2 cellular contexts compared by ENCODE assay signal in genomic region chr5:93425102-93425501, GRCh38.
TF ChIP-seq lines count a peak whose summit lies in the region.

No MANE protein-coding gene starts in this region.

TF ChIP-seq in IMR-90, 13 proteins besides CTCF, POLR2A, EP300 and RAD21:
- TF ChIP-seq ELK1 (IDR thresholded peaks at IDR 0.05; ENCODE audit: borderline replicate concordance, low read depth, low read length) (no peak), BHLHE40 (IDR thresholded peaks at IDR 0.05; ENCODE audit: low read depth, low read length) (no peak), RFX5 (IDR thresholded peaks at IDR 0.05; ENCODE audit: low read depth, low read length) (no peak), MAFK (IDR thresholded peaks at IDR 0.05; ENCODE audit: low read depth, low read length) (no peak), MXI1 (IDR thresholded peaks at IDR 0.05; ENCODE audit: borderline replicate concordance, low read depth, low read length) (no peak), SMC3 (IDR thresholded peaks at IDR 0.05; ENCODE audit: low read depth, low read length) (no peak), NFE2L2 (IDR thresholded peaks at IDR 0.05; ENCODE audit: low read depth, low read length) (no peak)

TF ChIP-seq in H1, 55 proteins besides CTCF, POLR2A, EP300 and RAD21:
- TF ChIP-seq, protein P1, sequence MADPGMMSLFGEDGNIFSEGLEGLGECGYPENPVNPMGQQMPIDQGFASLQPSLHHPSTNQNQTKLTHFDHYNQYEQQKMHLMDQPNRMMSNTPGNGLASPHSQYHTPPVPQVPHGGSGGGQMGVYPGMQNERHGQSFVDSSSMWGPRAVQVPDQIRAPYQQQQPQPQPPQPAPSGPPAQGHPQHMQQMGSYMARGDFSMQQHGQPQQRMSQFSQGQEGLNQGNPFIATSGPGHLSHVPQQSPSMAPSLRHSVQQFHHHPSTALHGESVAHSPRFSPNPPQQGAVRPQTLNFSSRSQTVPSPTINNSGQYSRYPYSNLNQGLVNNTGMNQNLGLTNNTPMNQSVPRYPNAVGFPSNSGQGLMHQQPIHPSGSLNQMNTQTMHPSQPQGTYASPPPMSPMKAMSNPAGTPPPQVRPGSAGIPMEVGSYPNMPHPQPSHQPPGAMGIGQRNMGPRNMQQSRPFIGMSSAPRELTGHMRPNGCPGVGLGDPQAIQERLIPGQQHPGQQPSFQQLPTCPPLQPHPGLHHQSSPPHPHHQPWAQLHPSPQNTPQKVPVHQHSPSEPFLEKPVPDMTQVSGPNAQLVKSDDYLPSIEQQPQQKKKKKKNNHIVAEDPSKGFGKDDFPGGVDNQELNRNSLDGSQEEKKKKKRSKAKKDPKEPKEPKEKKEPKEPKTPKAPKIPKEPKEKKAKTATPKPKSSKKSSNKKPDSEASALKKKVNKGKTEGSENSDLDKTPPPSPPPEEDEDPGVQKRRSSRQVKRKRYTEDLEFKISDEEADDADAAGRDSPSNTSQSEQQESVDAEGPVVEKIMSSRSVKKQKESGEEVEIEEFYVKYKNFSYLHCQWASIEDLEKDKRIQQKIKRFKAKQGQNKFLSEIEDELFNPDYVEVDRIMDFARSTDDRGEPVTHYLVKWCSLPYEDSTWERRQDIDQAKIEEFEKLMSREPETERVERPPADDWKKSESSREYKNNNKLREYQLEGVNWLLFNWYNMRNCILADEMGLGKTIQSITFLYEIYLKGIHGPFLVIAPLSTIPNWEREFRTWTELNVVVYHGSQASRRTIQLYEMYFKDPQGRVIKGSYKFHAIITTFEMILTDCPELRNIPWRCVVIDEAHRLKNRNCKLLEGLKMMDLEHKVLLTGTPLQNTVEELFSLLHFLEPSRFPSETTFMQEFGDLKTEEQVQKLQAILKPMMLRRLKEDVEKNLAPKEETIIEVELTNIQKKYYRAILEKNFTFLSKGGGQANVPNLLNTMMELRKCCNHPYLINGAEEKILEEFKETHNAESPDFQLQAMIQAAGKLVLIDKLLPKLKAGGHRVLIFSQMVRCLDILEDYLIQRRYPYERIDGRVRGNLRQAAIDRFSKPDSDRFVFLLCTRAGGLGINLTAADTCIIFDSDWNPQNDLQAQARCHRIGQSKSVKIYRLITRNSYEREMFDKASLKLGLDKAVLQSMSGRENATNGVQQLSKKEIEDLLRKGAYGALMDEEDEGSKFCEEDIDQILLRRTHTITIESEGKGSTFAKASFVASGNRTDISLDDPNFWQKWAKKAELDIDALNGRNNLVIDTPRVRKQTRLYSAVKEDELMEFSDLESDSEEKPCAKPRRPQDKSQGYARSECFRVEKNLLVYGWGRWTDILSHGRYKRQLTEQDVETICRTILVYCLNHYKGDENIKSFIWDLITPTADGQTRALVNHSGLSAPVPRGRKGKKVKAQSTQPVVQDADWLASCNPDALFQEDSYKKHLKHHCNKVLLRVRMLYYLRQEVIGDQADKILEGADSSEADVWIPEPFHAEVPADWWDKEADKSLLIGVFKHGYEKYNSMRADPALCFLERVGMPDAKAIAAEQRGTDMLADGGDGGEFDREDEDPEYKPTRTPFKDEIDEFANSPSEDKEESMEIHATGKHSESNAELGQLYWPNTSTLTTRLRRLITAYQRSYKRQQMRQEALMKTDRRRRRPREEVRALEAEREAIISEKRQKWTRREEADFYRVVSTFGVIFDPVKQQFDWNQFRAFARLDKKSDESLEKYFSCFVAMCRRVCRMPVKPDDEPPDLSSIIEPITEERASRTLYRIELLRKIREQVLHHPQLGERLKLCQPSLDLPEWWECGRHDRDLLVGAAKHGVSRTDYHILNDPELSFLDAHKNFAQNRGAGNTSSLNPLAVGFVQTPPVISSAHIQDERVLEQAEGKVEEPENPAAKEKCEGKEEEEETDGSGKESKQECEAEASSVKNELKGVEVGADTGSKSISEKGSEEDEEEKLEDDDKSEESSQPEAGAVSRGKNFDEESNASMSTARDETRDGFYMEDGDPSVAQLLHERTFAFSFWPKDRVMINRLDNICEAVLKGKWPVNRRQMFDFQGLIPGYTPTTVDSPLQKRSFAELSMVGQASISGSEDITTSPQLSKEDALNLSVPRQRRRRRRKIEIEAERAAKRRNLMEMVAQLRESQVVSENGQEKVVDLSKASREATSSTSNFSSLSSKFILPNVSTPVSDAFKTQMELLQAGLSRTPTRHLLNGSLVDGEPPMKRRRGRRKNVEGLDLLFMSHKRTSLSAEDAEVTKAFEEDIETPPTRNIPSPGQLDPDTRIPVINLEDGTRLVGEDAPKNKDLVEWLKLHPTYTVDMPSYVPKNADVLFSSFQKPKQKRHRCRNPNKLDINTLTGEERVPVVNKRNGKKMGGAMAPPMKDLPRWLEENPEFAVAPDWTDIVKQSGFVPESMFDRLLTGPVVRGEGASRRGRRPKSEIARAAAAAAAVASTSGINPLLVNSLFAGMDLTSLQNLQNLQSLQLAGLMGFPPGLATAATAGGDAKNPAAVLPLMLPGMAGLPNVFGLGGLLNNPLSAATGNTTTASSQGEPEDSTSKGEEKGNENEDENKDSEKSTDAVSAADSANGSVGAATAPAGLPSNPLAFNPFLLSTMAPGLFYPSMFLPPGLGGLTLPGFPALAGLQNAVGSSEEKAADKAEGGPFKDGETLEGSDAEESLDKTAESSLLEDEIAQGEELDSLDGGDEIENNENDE (IDR thresholded peaks at IDR 0.05; ENCODE audit: insufficient replicate concordance, low read length) = no peak
- TF ChIP-seq TBP (IDR thresholded peaks at IDR 0.05; ENCODE audit: low read depth, low read length) = no peak
- no peak for TF ChIP-seq CBX5 (IDR thresholded peaks at IDR 0.05; ENCODE audit: low read depth, low read length)
- TF ChIP-seq, protein P2, sequence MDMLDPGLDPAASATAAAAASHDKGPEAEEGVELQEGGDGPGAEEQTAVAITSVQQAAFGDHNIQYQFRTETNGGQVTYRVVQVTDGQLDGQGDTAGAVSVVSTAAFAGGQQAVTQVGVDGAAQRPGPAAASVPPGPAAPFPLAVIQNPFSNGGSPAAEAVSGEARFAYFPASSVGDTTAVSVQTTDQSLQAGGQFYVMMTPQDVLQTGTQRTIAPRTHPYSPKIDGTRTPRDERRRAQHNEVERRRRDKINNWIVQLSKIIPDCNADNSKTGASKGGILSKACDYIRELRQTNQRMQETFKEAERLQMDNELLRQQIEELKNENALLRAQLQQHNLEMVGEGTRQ (IDR thresholded peaks at IDR 0.05; ENCODE audit: low read length) = no peak
- no peak for TF ChIP-seq GABPA (IDR thresholded peaks at IDR 0.05; ENCODE audit: borderline replicate concordance, insufficient read depth, low read length)
- TF ChIP-seq, protein P3, sequence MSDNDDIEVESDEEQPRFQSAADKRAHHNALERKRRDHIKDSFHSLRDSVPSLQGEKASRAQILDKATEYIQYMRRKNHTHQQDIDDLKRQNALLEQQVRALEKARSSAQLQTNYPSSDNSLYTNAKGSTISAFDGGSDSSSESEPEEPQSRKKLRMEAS (IDR thresholded peaks at IDR 0.05) = no peak
